ENCODE assay signal across 17 cellular contexts in the genomic region with DNA sequence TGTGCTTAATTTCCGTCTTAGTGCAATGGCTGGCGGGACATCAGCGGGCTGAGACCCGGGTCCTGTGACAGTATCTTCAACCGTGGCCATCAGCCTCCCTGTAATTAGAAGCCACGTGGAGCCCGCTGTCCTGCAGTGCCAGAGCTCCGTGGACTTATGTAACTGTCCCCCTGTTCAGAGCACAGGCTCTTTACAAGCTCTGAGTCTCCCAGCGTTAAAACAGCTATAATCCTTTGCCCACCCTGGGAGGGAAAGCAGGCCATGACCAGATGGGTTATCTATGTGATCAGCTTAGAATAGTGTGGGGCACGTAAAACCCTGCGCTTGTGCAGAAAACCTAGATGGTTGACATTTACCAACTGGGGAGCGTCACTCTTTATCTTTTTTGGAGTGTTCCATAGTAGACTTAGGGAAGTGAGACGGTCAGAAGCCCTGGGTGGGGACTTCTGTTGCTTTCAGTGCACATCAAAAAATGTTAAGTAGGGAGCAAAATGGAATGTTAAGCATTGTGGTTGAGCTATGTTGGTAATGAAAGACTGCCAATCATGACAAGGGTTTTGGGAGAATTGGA.
DNase-seq lines count a peak whose midpoint lies in the region; ATAC-seq, FAIRE-seq and TF ChIP-seq lines count a peak whose summit lies in the region.
"Had no signal": no experiment of that assay in that cellular context is flagged by ENCODE, and none has a peak within 500 bp of the region (broad histone marks: within the 10 kb centered on the region; RNA-seq: fewer than 3 reads in every experiment).

No MANE protein-coding gene starts in this region.

- H3K4me1 ChIP-seq in psoas muscle = peaks cover 18% of the 10 kb centered on the region
- no peaks in the 10 kb centered on the region for H3K4me1 ChIP-seq in Karpas-422 (ENCODE audit: low read length)
- H3K4me1 ChIP-seq: HAP-1 had no signal

- no peaks in the 10 kb centered on the region for H3K79me2 ChIP-seq in Karpas-422 (ENCODE audit: low read length)

- TF ChIP-seq CTCF in D721Med (IDR thresholded peaks at IDR 0.05; ENCODE audit: insufficient read depth, missing control alignments) (no peak), psoas muscle (IDR thresholded peaks at IDR 0.05) (no peak), brain microvascular endothelial cell (IDR thresholded peaks at IDR 0.05; ENCODE audit: low read depth, low read length, missing control alignments) (no peak)

- no peaks in the 10 kb centered on the region for H3K9me2 ChIP-seq in Karpas-422 (replicated peaks; ENCODE audit: insufficient read depth, low read length)

- H3K4me3 ChIP-seq in psoas muscle (peak overlapping the region; percentile 18), brain microvascular endothelial cell (ENCODE audit: low read depth, low read length) (no peak overlapping the region), Karpas-422 (ENCODE audit: low read length) (no peak overlapping the region)
- H3K4me3 ChIP-seq: HAP-1 had no signal

- in situ Hi-C loops in brain microvascular endothelial cell (cut with HindIII; ENCODE audit: low pct_ligation_motif_present, low sequenced_read_pairs) = no loop called here

- H3K36me3 ChIP-seq in psoas muscle (ENCODE audit: insufficient read depth in 1 of 2, low read depth in 1 of 2) = no peaks in the 10 kb centered on the region
- no peaks in the 10 kb centered on the region for H3K36me3 ChIP-seq in brain microvascular endothelial cell (replicated peaks)
- no peaks in the 10 kb centered on the region for H3K36me3 ChIP-seq in Karpas-422 (ENCODE audit: insufficient read depth, low read length)
- H3K36me3 ChIP-seq: HAP-1 had no signal

- H2AFZ ChIP-seq in Karpas-422 (ENCODE audit: low read length) = no peak overlapping the region

- no peaks in the 10 kb centered on the region for H4K20me1 ChIP-seq in Karpas-422 (ENCODE audit: insufficient read depth, low read depth, low read length)

- H3K9ac ChIP-seq in Karpas-422 (ENCODE audit: low read length) = no peak overlapping the region

- no peak overlapping the region for H3K27ac ChIP-seq in psoas muscle
- H3K27ac ChIP-seq in brain microvascular endothelial cell = no peak overlapping the region
- H3K27ac ChIP-seq in Karpas-422 (ENCODE audit: low read length) = no peak overlapping the region

- H3K9me3 ChIP-seq in psoas muscle (no peaks in the 10 kb centered on the region), Karpas-422 (ENCODE audit: low read length) (no peaks in the 10 kb centered on the region)
- H3K9me3 ChIP-seq: HAP-1 had no signal

- FAIRE-seq in D721Med (lab: Jason Lieb, UNC) = peak; percentile 51
- FAIRE-seq: RCC 7860 had no signal

- H3K4me2 ChIP-seq in Karpas-422 (ENCODE audit: low read depth, low read length, poor library complexity, severe bottlenecking) = no peak overlapping the region

- no peaks in the 10 kb centered on the region for H3K27me3 ChIP-seq in psoas muscle (ENCODE audit: insufficient read depth in 3 of 3, low read length in 2 of 3)
- no peaks in the 10 kb centered on the region for H3K27me3 ChIP-seq in brain microvascular endothelial cell (replicated peaks)
- no peaks in the 10 kb centered on the region for H3K27me3 ChIP-seq in Karpas-422 (ENCODE audit: low read length)

- DNase-seq in D721Med (ENCODE audit: insufficient read length, low spot score) (peak; percentile 47), RPMI7951 (ENCODE audit: low read depth) (peak; percentile 71), Right ventricle myocardium superior (peak; percentile 61), psoas muscle (peak in 1 of 2 donors; percentile 64), ecto neural progenitor cell (ENCODE audit: low spot score) (no peak), brain microvascular endothelial cell (no peak), Karpas-422 (no peak)
- DNase-seq: activated CD8-positive, alpha-beta memory T cell treated with anti-CD3 and anti-CD28 coated beads for 24 hours; endodermal cell; NCI-H1048; NCI-H774; stimulated activated CD4-positive, alpha-beta T cell treated with anti-CD3 and anti-CD28 coated beads, Interleukin-4, amount 100 ng/mL, for 24 hours; T-cell had no signal

- ATAC-seq in Right ventricle myocardium superior (ENCODE audit: poor library complexity) = peak; percentile 90
- ATAC-seq in psoas muscle = peak; percentile 70 to 88 (median 80)
- no peak for ATAC-seq in GM18520 (IDR thresholded peaks at IDR 0.05; ENCODE audit: unreplicated experiment)
- ATAC-seq: T-cell, WTC11 had no signal

- intact Hi-C loops in Right ventricle myocardium superior (cut with DNase I) (no loop called here), psoas muscle (cut with DNase I) (no loop called here)

- 19 to 25% (median 22%) methylated on average over 13 of the region's 13 CpGs for WGBS in psoas muscle, 3 donors

Comparison
In these comparisons a context has a peak if more than half of its experiments do, and no peak if none do; other contexts are left out.
1. DNase-seq: peak in D721Med (single experiment), RPMI7951 (single experiment) and Right ventricle myocardium superior (single experiment); none in ecto neural progenitor cell (single experiment), brain microvascular endothelial cell (single experiment) and Karpas-422 (single experiment).